Comparison of ENCODE assay signal across 15 cellular contexts in genomic region chr2:226703501-226703900, GRCh38.
"Had no signal": no experiment of that assay in that cellular context is flagged by ENCODE, and none has a peak within 500 bp of the region (broad histone marks: within the 10 kb centered on the region; RNA-seq: fewer than 3 reads in every experiment).

No MANE protein-coding gene starts in this region.

- H3K27ac Mint-ChIP-seq: activated naive CD8-positive, alpha-beta T cell; endodermal cell; immature natural killer cell; stimulated activated naive CD8-positive, alpha-beta T cell treated with anti-CD3 and anti-CD28 coated beads, Interleukin-15, amount 100 ng/mL, for 72 hours; T-helper 2 cell treated with Interferon-gamma antibody and Interleukin-4, amounts not matched to agents 5 μg/mL and 100 μg/mL, for 36 hours had no signal

- H3K27ac ChIP-seq: brain microvascular endothelial cell, testis had no signal

- H3K36me3 ChIP-seq: brain microvascular endothelial cell had no signal

- H3K4me3 ChIP-seq: lung, testis had no signal

- H3K4me1 ChIP-seq: testis had no signal

- H3K4me1 Mint-ChIP-seq: endodermal cell, immature natural killer cell had no signal

- H3K36me3 Mint-ChIP-seq: immature natural killer cell had no signal

- ATAC-seq: activated T-cell treated with anti-CD3 and anti-CD28 coated beads, Interleukin-2, amount 50 U/mL, for 4 hours; stimulated activated naive CD8-positive, alpha-beta T cell treated with anti-CD3 and anti-CD28 coated beads, Interleukin-15, amount 100 ng/mL, for 72 hours had no signal

- H3K27me3 Mint-ChIP-seq: stimulated activated naive CD8-positive, alpha-beta T cell treated with anti-CD3 and anti-CD28 coated beads, Interleukin-15, amount 100 ng/mL, for 72 hours had no signal

- H3K27me3 ChIP-seq: brain microvascular endothelial cell, testis had no signal

- H3K4me3 Mint-ChIP-seq: activated naive CD8-positive, alpha-beta T cell; activated T-cell treated with anti-CD3 and anti-CD28 coated beads, Interleukin-2, amount 50 U/mL, for 4 hours; endodermal cell; immature natural killer cell; nephron progenitor cell; stimulated activated naive CD8-positive, alpha-beta T cell treated with anti-CD3 and anti-CD28 coated beads, Interleukin-15, amount 100 ng/mL, for 72 hours; T-helper 2 cell treated with Interferon-gamma antibody and Interleukin-4, amounts not matched to agents 5 μg/mL and 100 μg/mL, for 36 hours had no signal

- H3K9me3 ChIP-seq: testis had no signal

- DNase-seq: activated CD4-positive, alpha-beta T cell treated with anti-CD3 and anti-CD28 coated beads, Interleukin-2, amount 50 U/mL, for 4 hours; activated CD4-positive, CD25-positive, alpha-beta regulatory T cell treated with anti-CD3 and anti-CD28 coated beads, Interleukin-2, amount 50 U/mL, for 72 hours; activated effector memory CD4-positive, alpha-beta T cell treated with anti-CD3 and anti-CD28 coated beads, Interleukin-2, amount 50 U/mL, for 16 hours; activated T-cell treated with anti-CD3 and anti-CD28 coated beads, Interleukin-2, amount 50 U/mL, for 4 hours; brain microvascular endothelial cell; endodermal cell; immature natural killer cell; nephron progenitor cell; stimulated activated CD4-positive, alpha-beta T cell treated with anti-CD3 and anti-CD28 coated beads, Interleukin-15, amount 100 ng/mL, for 24 hours; stimulated activated CD4-positive, alpha-beta T cell treated with anti-CD3 and anti-CD28 coated beads, Interleukin-4, amount 100 ng/mL, for 4 hours; stimulated activated naive CD8-positive, alpha-beta T cell treated with anti-CD3 and anti-CD28 coated beads, Interleukin-15, amount 100 ng/mL, for 72 hours; testis had no signal

- H3K9me3 Mint-ChIP-seq: activated T-cell treated with anti-CD3 and anti-CD28 coated beads, Interleukin-2, amount 50 U/mL, for 4 hours; endodermal cell; nephron progenitor cell; stimulated activated naive CD8-positive, alpha-beta T cell treated with anti-CD3 and anti-CD28 coated beads, Interleukin-15, amount 100 ng/mL, for 72 hours; T-helper 2 cell treated with Interferon-gamma antibody and Interleukin-4, amounts not matched to agents 5 μg/mL and 100 μg/mL, for 36 hours had no signal
